In genomic region chr20:13222319-13222716, GRCh38 we compare ENCODE assay signal across 9 cellular contexts. TPM values are rescaled to one million over a fixed set of nuclear protein-coding genes. Genes with fewer than 3 reads are reported as not detected.
DNase-seq lines count a peak whose midpoint lies in the region; ATAC-seq, FAIRE-seq and TF ChIP-seq lines count a peak whose summit lies in the region.
"Had no signal": no experiment of that assay in that cellular context is flagged by ENCODE, and none has a peak within 500 bp of the region (broad histone marks: within the 10 kb centered on the region; RNA-seq: fewer than 3 reads in every experiment).

No MANE protein-coding gene starts in this region.

- no peak overlapping the region for H3K27ac ChIP-seq in astrocyte (ENCODE audit: low read depth, low read length)
- H3K27ac ChIP-seq in lower lobe of right lung = no peak overlapping the region
- H3K27ac ChIP-seq in thyroid gland = peak overlapping the region; percentile 64 to 80 (median 71)

- H3K27me3 Mint-ChIP-seq in activated T-cell treated with anti-CD3 and anti-CD28 coated beads, Interleukin-2, amount 50 U/mL, for 72 hours (ENCODE audit: low read depth) = peaks cover 40% of the 10 kb centered on the region
- peaks cover 57% of the 10 kb centered on the region for H3K27me3 Mint-ChIP-seq in astrocyte (ENCODE audit: low read depth, unreplicated experiment)

- H3K4me1 ChIP-seq in astrocyte (ENCODE audit: insufficient read depth, low read length) (peaks cover 5% of the 10 kb centered on the region), lower lobe of right lung (peaks cover 19% of the 10 kb centered on the region), thyroid gland (peaks cover 8 to 9% of the 10 kb centered on the region in 2 donors)

- no peak for DNase-seq in activated T-cell treated with anti-CD3 and anti-CD28 coated beads, Interleukin-2, amount 50 U/mL, for 72 hours
- DNase-seq in activated T-cell treated with anti-CD3 and anti-CD28 coated beads, Interleukin-2, amount 50 U/mL, for 48 hours = no peak
- DNase-seq in astrocyte (ENCODE audit: low read depth) (no peak), lower lobe of right lung (no peak), thyroid gland (peak; percentile 16 to 21), NCI-H187 treated with DMSO at 0.1 percent for 48 hours (lab: John Stamatoyannopoulos, UW) (no peak), medulla oblongata (ENCODE audit: extremely low spot score) (no peak), HT-29 (ENCODE audit: low spot score) (no peak)

- TF ChIP-seq CTCF in astrocyte (IDR thresholded peaks at IDR 0.05; ENCODE audit: insufficient read depth, low read depth, low read length) (no peak), lower lobe of right lung (IDR thresholded peaks at IDR 0.05) (no peak), thyroid gland (IDR thresholded peaks at IDR 0.05) (no peak)

- peaks cover 3 to 9% of the 10 kb centered on the region in 2 donors for H3K36me3 Mint-ChIP-seq in activated T-cell treated with anti-CD3 and anti-CD28 coated beads, Interleukin-2, amount 50 U/mL, for 72 hours (ENCODE audit: insufficient read depth in 2 of 2)
- no peaks in the 10 kb centered on the region for H3K36me3 Mint-ChIP-seq in astrocyte (ENCODE audit: low read depth, unreplicated experiment)

- no peak overlapping the region for H3K9ac ChIP-seq in astrocyte (ENCODE audit: low read length)

- 47 to 54% methylated on average over 8 of the region's 8 CpGs for WGBS in thyroid gland, 2 donors

- TF ChIP-seq POLR2A in thyroid gland (IDR thresholded peaks at IDR 0.05) = no peak

- H3K27ac Mint-ChIP-seq in activated T-cell treated with anti-CD3 and anti-CD28 coated beads, Interleukin-2, amount 50 U/mL, for 72 hours = no peak overlapping the region
- H3K27ac Mint-ChIP-seq in astrocyte (ENCODE audit: unreplicated experiment) = no peak overlapping the region

- H3K9me3 ChIP-seq in astrocyte (ENCODE audit: insufficient read depth, low read depth, low read length) = no peaks in the 10 kb centered on the region
- H3K9me3 ChIP-seq in lower lobe of right lung = peaks cover 8% of the 10 kb centered on the region
- H3K9me3 ChIP-seq in thyroid gland = no peaks in the 10 kb centered on the region

- H3K9me3 Mint-ChIP-seq in activated T-cell treated with anti-CD3 and anti-CD28 coated beads, Interleukin-2, amount 50 U/mL, for 72 hours = peaks cover 0 to 3% of the 10 kb centered on the region in 2 donors
- H3K9me3 Mint-ChIP-seq in astrocyte (ENCODE audit: unreplicated experiment) = no peaks in the 10 kb centered on the region

- peak overlapping the region; percentile 52 for H2AFZ ChIP-seq in astrocyte (ENCODE audit: low read depth, low read length)

- H4K20me1 ChIP-seq in astrocyte (ENCODE audit: insufficient read depth, low read length) = no peaks in the 10 kb centered on the region

- H3K4me1 Mint-ChIP-seq in activated T-cell treated with anti-CD3 and anti-CD28 coated beads, Interleukin-2, amount 50 U/mL, for 72 hours (ENCODE audit: low read depth) = peaks cover 15% of the 10 kb centered on the region
- H3K4me1 Mint-ChIP-seq in astrocyte (ENCODE audit: low read depth, unreplicated experiment) = peaks cover 1% of the 10 kb centered on the region

- ATAC-seq in activated T-cell treated with anti-CD3 and anti-CD28 coated beads, Interleukin-2, amount 50 U/mL, for 72 hours (replicated peaks in 1 of 2) = no peak
- ATAC-seq in lower lobe of right lung = no peak

- peak overlapping the region; percentile 78 for H3K4me2 ChIP-seq in astrocyte (ENCODE audit: low read length)

- H3K27me3 ChIP-seq in astrocyte (ENCODE audit: insufficient read depth, low read length) (peaks cover 47% of the 10 kb centered on the region), lower lobe of right lung (ENCODE audit: low read depth) (peaks cover 25% of the 10 kb centered on the region), thyroid gland (no peaks in the 10 kb centered on the region)

- no peak overlapping the region for H3K4me3 ChIP-seq in astrocyte (ENCODE audit: insufficient read depth, low read depth, low read length)
- peak overlapping the region; percentile 62 for H3K4me3 ChIP-seq in lower lobe of right lung
- peak overlapping the region in 2 of 3 donors; percentile 58 to 77 for H3K4me3 ChIP-seq in thyroid gland (replicated peaks in 1 of 3)
- H3K4me3 ChIP-seq: GM12878 had no signal

- intact Hi-C loops in lower lobe of right lung (cut with DNase I) (no loop called here), thyroid gland (cut with DNase I) (no loop called here)

- no peaks in the 10 kb centered on the region for H3K79me2 ChIP-seq in astrocyte (ENCODE audit: insufficient read depth, low read length)

- FAIRE-seq in astrocyte (lab: Jason Lieb, UNC) = no peak
- FAIRE-seq: GM12878 had no signal

- H3K36me3 ChIP-seq in astrocyte (ENCODE audit: insufficient read depth, low read length) (no peaks in the 10 kb centered on the region), lower lobe of right lung (no peaks in the 10 kb centered on the region), thyroid gland (no peaks in the 10 kb centered on the region)

- peak overlapping the region; percentile 82 to 85 for H3K4me3 Mint-ChIP-seq in activated T-cell treated with anti-CD3 and anti-CD28 coated beads, Interleukin-2, amount 50 U/mL, for 72 hours
- peak overlapping the region; percentile 86 for H3K4me3 Mint-ChIP-seq in astrocyte (ENCODE audit: unreplicated experiment)

RNA-seq across cellular contexts. Expression of gene ISM1, which starts 1.2 kb away (rescaled TPM):
- under 1 TPM; 0.23 to 0.58 TPM for total RNA-seq in activated T-cell treated with anti-CD3 and anti-CD28 coated beads, Interleukin-2, amount 50 U/mL, for 72 hours
- total RNA-seq in astrocyte (0.50 and 0.98 TPM in 2 replicates), lower lobe of right lung (8.4 TPM), thyroid gland (10 to 100 TPM; 77.5 to 98.4 (median 83.7) TPM)
- total RNA-seq in HT-29 (2014; rRNA removed; shearing (Covaris generic)) = not detected in 2 replicates
- total RNA-seq: GM12878 had no signal

Comparison
In these comparisons a context has a peak if more than half of its experiments do, and no peak if none do; other contexts are left out.
1. DNase-seq: peak in thyroid gland (2 of 2); none in activated T-cell treated with anti-CD3 and anti-CD28 coated beads, Interleukin-2, amount 50 U/mL, for 72 hours (0 of 2), activated T-cell treated with anti-CD3 and anti-CD28 coated beads, Interleukin-2, amount 50 U/mL, for 48 hours (0 of 2), astrocyte (single experiment), lower lobe of right lung (single experiment), NCI-H187 treated with DMSO at 0.1 percent for 48 hours (single experiment), medulla oblongata (single experiment) and HT-29 (single experiment).
2. H3K27ac ChIP-seq: peak in thyroid gland (3 of 3); none in astrocyte (single experiment) and lower lobe of right lung (single experiment).